ENCODE assay signal across 25 cellular contexts in the genomic region with DNA sequence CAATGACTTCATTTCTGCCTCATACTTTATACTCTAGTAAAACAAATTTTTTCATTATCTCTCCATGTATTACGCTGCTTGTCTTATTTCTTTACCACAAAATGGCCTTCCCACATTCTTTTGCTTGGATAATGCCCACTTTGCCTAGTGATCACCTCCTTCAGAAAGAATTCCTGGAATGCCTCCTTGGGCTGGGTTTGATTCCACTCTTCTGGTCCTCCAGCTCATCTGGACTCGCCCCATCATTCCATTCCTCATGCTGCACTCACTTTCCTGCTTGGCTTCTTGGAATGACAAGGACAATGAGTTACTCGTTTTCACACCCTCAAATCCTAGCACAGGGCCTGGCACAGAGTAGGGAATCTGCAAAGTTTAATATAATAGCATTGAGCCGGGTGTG.
"Had no signal": no experiment of that assay in that cellular context is flagged by ENCODE, and none has a peak within 500 bp of the region (broad histone marks: within the 10 kb centered on the region; RNA-seq: fewer than 3 reads in every experiment).

No MANE protein-coding gene starts in this region.

- DNase-seq: activated CD4-positive, alpha-beta memory T cell treated with anti-CD3 and anti-CD28 coated beads, Interleukin-2, amount 10 ng/mL, durations not matched to agents 7 days and 5 days; activated CD4-positive, alpha-beta T cell treated with anti-CD3 and anti-CD28 coated beads, Interleukin-2, amount 10 ng/mL, durations not matched to agents 24 days and 14 days; activated gamma-delta T cell; activated naive CD4-positive, alpha-beta T cell treated with anti-CD3 and anti-CD28 coated beads, Interleukin-2, amount 50 U/mL, for 16 hours; activated naive CD8-positive, alpha-beta T cell treated with anti-CD3 and anti-CD28 coated beads, Interleukin-2, amount 50 U/mL, for 24 hours; effector CD4-positive, alpha-beta T cell; erythroblast; foreskin fibroblast; immature natural killer cell; kidney glomerular epithelial cell; left ventricle myocardium superior; mammary epithelial cell; midbrain; ovary; spleen; stimulated activated CD4-positive, alpha-beta T cell treated with anti-CD3 and anti-CD28 coated beads, Interleukin-4, amount 100 ng/mL, for 1 hour; stimulated activated naive CD4-positive, alpha-beta T cell; T-helper 17 cell had no signal

- H3K27me3 Mint-ChIP-seq: activated CD4-positive, alpha-beta memory T cell treated with anti-CD3 and anti-CD28 coated beads, Interleukin-2, amount 10 ng/mL, durations not matched to agents 7 days and 5 days; activated CD4-positive, alpha-beta T cell treated with anti-CD3 and anti-CD28 coated beads, Interleukin-2, amount 10 ng/mL, durations not matched to agents 24 days and 14 days; activated naive CD8-positive, alpha-beta T cell treated with anti-CD3 and anti-CD28 coated beads, Interleukin-2, amount 50 U/mL, for 24 hours; dendritic cell treated with granulocyte-macrophage colony-stimulating factor and Interleukin-4, amounts not matched to agents 40 ng/mL and 50 ng/mL, for 4 days; natural killer cell treated with Interleukin-12 subunit alpha and Interleukin-12 subunit beta and Interleukin-15 and Interleukin-18, amount 100 ng/mL, for 72 hours; T-helper 17 cell had no signal

- H3K27me3 ChIP-seq: ovary, spleen had no signal

- H3K27ac Mint-ChIP-seq: activated CD4-positive, alpha-beta memory T cell treated with anti-CD3 and anti-CD28 coated beads, Interleukin-2, amount 10 ng/mL, durations not matched to agents 7 days and 5 days; activated CD4-positive, alpha-beta T cell treated with anti-CD3 and anti-CD28 coated beads, Interleukin-2, amount 10 ng/mL, durations not matched to agents 24 days and 14 days; activated naive CD8-positive, alpha-beta T cell treated with anti-CD3 and anti-CD28 coated beads, Interleukin-2, amount 50 U/mL, for 24 hours; brain; dendritic cell treated with granulocyte-macrophage colony-stimulating factor and Interleukin-4, amounts not matched to agents 40 ng/mL and 50 ng/mL, for 4 days; immature natural killer cell; natural killer cell treated with Interleukin-12 subunit alpha and Interleukin-12 subunit beta and Interleukin-15 and Interleukin-18, amount 100 ng/mL, for 72 hours; T-helper 17 cell; type B pancreatic cell had no signal

- ATAC-seq: activated CD4-positive, CD25-positive, alpha-beta regulatory T cell treated with anti-CD3 and anti-CD28 coated beads, Interleukin-2, amount 50 U/mL, for 24 hours; activated naive CD8-positive, alpha-beta T cell treated with anti-CD3 and anti-CD28 coated beads, Interleukin-2, amount 50 U/mL, for 24 hours; left ventricle myocardium superior; natural killer cell treated with Interleukin-12 subunit alpha and Interleukin-12 subunit beta and Interleukin-15 and Interleukin-18, amount 100 ng/mL, for 72 hours; T-helper 17 cell had no signal

- H3K27ac ChIP-seq: ovary, prostate gland, spleen, thoracic aorta had no signal

- H3K4me3 Mint-ChIP-seq: activated CD4-positive, alpha-beta memory T cell treated with anti-CD3 and anti-CD28 coated beads, Interleukin-2, amount 10 ng/mL, durations not matched to agents 7 days and 5 days; activated CD4-positive, alpha-beta T cell treated with anti-CD3 and anti-CD28 coated beads, Interleukin-2, amount 10 ng/mL, durations not matched to agents 24 days and 14 days; activated naive CD8-positive, alpha-beta T cell treated with anti-CD3 and anti-CD28 coated beads, Interleukin-2, amount 50 U/mL, for 24 hours; brain; dendritic cell treated with granulocyte-macrophage colony-stimulating factor and Interleukin-4, amounts not matched to agents 40 ng/mL and 50 ng/mL, for 4 days; immature natural killer cell; natural killer cell treated with Interleukin-12 subunit alpha and Interleukin-12 subunit beta and Interleukin-15 and Interleukin-18, amount 100 ng/mL, for 72 hours; T-helper 17 cell; type B pancreatic cell had no signal

- H3K36me3 Mint-ChIP-seq: brain; immature natural killer cell; natural killer cell treated with Interleukin-12 subunit alpha and Interleukin-12 subunit beta and Interleukin-15 and Interleukin-18, amount 100 ng/mL, for 72 hours; type B pancreatic cell had no signal

- H3K4me3 ChIP-seq: ovary, prostate gland, spleen, thoracic aorta had no signal

- H3K9me3 ChIP-seq: ovary, prostate gland, thoracic aorta had no signal

- H3K36me3 ChIP-seq: ovary, prostate gland, spleen, thoracic aorta had no signal

- H3K4me1 ChIP-seq: prostate gland, spleen had no signal

- H3K4me1 Mint-ChIP-seq: activated CD4-positive, alpha-beta memory T cell treated with anti-CD3 and anti-CD28 coated beads, Interleukin-2, amount 10 ng/mL, durations not matched to agents 7 days and 5 days; activated CD4-positive, alpha-beta T cell treated with anti-CD3 and anti-CD28 coated beads, Interleukin-2, amount 10 ng/mL, durations not matched to agents 24 days and 14 days; activated naive CD8-positive, alpha-beta T cell treated with anti-CD3 and anti-CD28 coated beads, Interleukin-2, amount 50 U/mL, for 24 hours; brain; immature natural killer cell; T-helper 17 cell had no signal
